ENCODE assay signal across 11 cellular contexts in genomic region chr5:150512368-150512747, GRCh38. TPM values are rescaled to one million over a fixed set of nuclear protein-coding genes. Genes with fewer than 3 reads are reported as not detected.
DNase-seq lines count a peak whose midpoint lies in the region; ATAC-seq and TF ChIP-seq lines count a peak whose summit lies in the region.
"Had no signal": no experiment of that assay in that cellular context is flagged by ENCODE, and none has a peak within 500 bp of the region (broad histone marks: within the 10 kb centered on the region; RNA-seq: fewer than 3 reads in every experiment).

No MANE protein-coding gene starts in this region.

- no peak overlapping the region for H3K9ac ChIP-seq in fibroblast of lung (ENCODE audit: insufficient read depth, low read length)
- H3K9ac ChIP-seq in neural cell (ENCODE audit: low read length) = peak overlapping the region; percentile 66
- H3K9ac ChIP-seq: neural progenitor cell had no signal

- no peak overlapping the region for H3K4me3 Mint-ChIP-seq in type B pancreatic cell
- H3K4me3 Mint-ChIP-seq: activated CD4-positive, alpha-beta T cell treated with anti-CD3 and anti-CD28 coated beads for 36 hours; neural progenitor cell had no signal

- TF ChIP-seq EP300 in neural cell (conservative IDR thresholded peaks at IDR 0.05; ENCODE audit: poor library complexity, severe bottlenecking) = no peak

- no peaks in the 10 kb centered on the region for H3K9me3 Mint-ChIP-seq in type B pancreatic cell
- H3K9me3 Mint-ChIP-seq: neural progenitor cell had no signal

- H2AFZ ChIP-seq in fibroblast of lung (ENCODE audit: low read length) = no peak overlapping the region
- no peak overlapping the region for H2AFZ ChIP-seq in neural cell (ENCODE audit: low read depth, low read length)
- H2AFZ ChIP-seq: neural progenitor cell had no signal

- ATAC-seq in GM21825 (IDR thresholded peaks at IDR 0.05; ENCODE audit: unreplicated experiment) = no peak
- no peak for ATAC-seq in GM19351 (IDR thresholded peaks at IDR 0.05; ENCODE audit: unreplicated experiment)
- ATAC-seq in activated CD4-positive, CD25-positive, alpha-beta regulatory T cell treated with anti-CD3 and anti-CD28 coated beads, Interleukin-2, amount 50 U/mL, for 24 hours = no peak
- ATAC-seq: activated CD4-positive, alpha-beta T cell treated with anti-CD3 and anti-CD28 coated beads for 36 hours had no signal

- intact Hi-C loops in ascending aorta (cut with DNase I) = no loop called here

- H3K36me3 ChIP-seq in ascending aorta (no peaks in the 10 kb centered on the region), fibroblast of lung (ENCODE audit: control insufficient read depth, insufficient read depth, low read length) (no peaks in the 10 kb centered on the region), neural cell (ENCODE audit: insufficient read depth, low read length) (no peaks in the 10 kb centered on the region)
- H3K36me3 ChIP-seq: neural progenitor cell had no signal

- H3K27ac Mint-ChIP-seq in type B pancreatic cell = peak overlapping the region; percentile 94
- H3K27ac Mint-ChIP-seq: activated CD4-positive, alpha-beta T cell treated with anti-CD3 and anti-CD28 coated beads for 36 hours; neural progenitor cell had no signal

- no peaks in the 10 kb centered on the region for H3K36me3 Mint-ChIP-seq in type B pancreatic cell
- H3K36me3 Mint-ChIP-seq: neural progenitor cell had no signal

- H3K9me2 ChIP-seq in neural cell (ENCODE audit: insufficient read depth, low read length) = no peaks in the 10 kb centered on the region

- H4K20me1 ChIP-seq in fibroblast of lung (ENCODE audit: control insufficient read depth, extremely low read depth, insufficient read depth, low read length) (no peaks in the 10 kb centered on the region), neural cell (ENCODE audit: insufficient read depth) (no peaks in the 10 kb centered on the region)

- H3K27me3 Mint-ChIP-seq in type B pancreatic cell = no peaks in the 10 kb centered on the region
- H3K27me3 Mint-ChIP-seq: activated CD4-positive, alpha-beta T cell treated with anti-CD3 and anti-CD28 coated beads for 36 hours had no signal

- H3K27ac ChIP-seq in ascending aorta (peak overlapping the region; percentile 55 to 91), fibroblast of lung (ENCODE audit: insufficient read depth, low read length) (peak overlapping the region; percentile 6), neural cell (ENCODE audit: low read length) (peak overlapping the region; percentile 95)
- H3K27ac ChIP-seq: neural progenitor cell had no signal

- H3K9me3 ChIP-seq in ascending aorta (no peaks in the 10 kb centered on the region), fibroblast of lung (ENCODE audit: control insufficient read depth, insufficient read depth, low read depth, low read length) (no peaks in the 10 kb centered on the region), neural cell (ENCODE audit: low read length) (no peaks in the 10 kb centered on the region)

- H3K79me2 ChIP-seq in fibroblast of lung (ENCODE audit: control insufficient read depth, insufficient read depth, low read length) (peaks cover 85% of the 10 kb centered on the region), neural cell (replicated peaks; ENCODE audit: insufficient read depth, low read length) (peaks cover 86% of the 10 kb centered on the region)

- no peak for TF ChIP-seq RAD21 in neural cell (conservative IDR thresholded peaks at IDR 0.05)

- H3K4me1 ChIP-seq in ascending aorta (peaks cover 23 to 83% of the 10 kb centered on the region in 2 donors), fibroblast of lung (ENCODE audit: control insufficient read depth, extremely low read depth, insufficient read depth, low read length) (peaks cover 66% of the 10 kb centered on the region)

- no peaks in the 10 kb centered on the region for H3F3A ChIP-seq in neural cell (ENCODE audit: insufficient read depth, low read length, poor library complexity, severe bottlenecking)

- H3K27me3 ChIP-seq in ascending aorta (no peaks in the 10 kb centered on the region), fibroblast of lung (ENCODE audit: control insufficient read depth, insufficient read depth, low read length) (no peaks in the 10 kb centered on the region), neural cell (ENCODE audit: insufficient read depth, low read depth, low read length) (no peaks in the 10 kb centered on the region)
- H3K27me3 ChIP-seq: neural progenitor cell had no signal

- H3K4me2 ChIP-seq in fibroblast of lung (ENCODE audit: extremely low read depth, insufficient read depth, low read length) = no peak overlapping the region
- H3K4me2 ChIP-seq in neural cell (ENCODE audit: low read length) = peak overlapping the region; percentile 26

- H3K4me1 Mint-ChIP-seq in type B pancreatic cell (ENCODE audit: unreplicated experiment) = peaks cover 64% of the 10 kb centered on the region
- H3K4me1 Mint-ChIP-seq: activated CD4-positive, alpha-beta T cell treated with anti-CD3 and anti-CD28 coated beads for 36 hours had no signal

- H3K4me3 ChIP-seq in ascending aorta (no peak overlapping the region), fibroblast of lung (replicated peaks in 1 of 4; ENCODE audit: control extremely low read depth in 1 of 4, insufficient read depth in 1 of 4, low read depth in 3 of 4, low read length in 4 of 4) (no peak overlapping the region), neural cell (ENCODE audit: low read length) (peak overlapping the region; percentile 53)
- H3K4me3 ChIP-seq: neural progenitor cell had no signal

- peak in 1 of 2 donors; percentile 82 for DNase-seq in ascending aorta (ENCODE audit: low spot score in 2 of 2)
- no peak for DNase-seq in fibroblast of lung (ENCODE audit: low read depth in 2 of 2)
- no peak for DNase-seq in type B pancreatic cell (ENCODE audit: extremely low spot score, unreplicated experiment)
- DNase-seq: activated CD4-positive, alpha-beta T cell treated with anti-CD3 and anti-CD28 coated beads for 36 hours; DND-41; NCI-H1436 treated with DMSO at 0.1 percent for 48 hours had no signal

- TF ChIP-seq CTCF in ascending aorta (IDR thresholded peaks at IDR 0.05) (no peak), fibroblast of lung (conservative IDR thresholded peaks at IDR 0.05 in 1 of 2, IDR thresholded peaks at IDR 0.05 in 1 of 2; ENCODE audit: low read depth in 1 of 2, low read length in 2 of 2) (no peak), neural cell (IDR thresholded peaks at IDR 0.05; ENCODE audit: poor library complexity, severe bottlenecking) (no peak), type B pancreatic cell (conservative IDR thresholded peaks at IDR 0.05) (no peak)

TF ChIP-seq in neural cell, 6 proteins besides CTCF, POLR2A, EP300 and RAD21:
- TF ChIP-seq POLR2AphosphoS5 (IDR thresholded peaks at IDR 0.05) = no peak
- no peak for TF ChIP-seq SMC3 (conservative IDR thresholded peaks at IDR 0.05; ENCODE audit: poor library complexity)
- TF ChIP-seq MXI1 (conservative IDR thresholded peaks at IDR 0.05; ENCODE audit: poor library complexity, severe bottlenecking) = no peak
- TF ChIP-seq EZH2 (IDR thresholded peaks at IDR 0.05; ENCODE audit: borderline replicate concordance, insufficient read depth, low read length, poor library complexity, severe bottlenecking) = no peak
- TF ChIP-seq TAF1 (IDR thresholded peaks at IDR 0.05; ENCODE audit: low read depth) = no peak
- no peak for TF ChIP-seq REST (IDR thresholded peaks at IDR 0.05; ENCODE audit: borderline replicate concordance)

RNA-seq across cellular contexts. Expression of gene NDST1, which starts 4.4 kb away (rescaled TPM):
- total RNA-seq in ascending aorta (71.5 TPM), fibroblast of lung (18.2 and 38.5 TPM in 2 replicates), type B pancreatic cell (ENCODE audit: low replicate concordance) (96.5 and 101 TPM in 2 replicates)
- polyA plus RNA-seq in fibroblast of lung (50.5 and 94.8 TPM in 2 replicates), neural cell (15.6 and 21.9 TPM in 2 replicates)
- 69.9 and 152 TPM in 2 replicates for polyA plus RNA-seq in fibroblast of lung (2012)
- polyA minus RNA-seq in fibroblast of lung (ENCODE audit: low replicate concordance) (218 and 448 TPM in 2 replicates), neural cell (48.7 and 50.9 TPM in 2 replicates)

Comparison
In these comparisons a context has a peak if more than half of its experiments do, and no peak if none do; other contexts are left out.
1. H3K27ac ChIP-seq: peak in every context shown above with its lines; median percentile 95 in neural cell; 73 in ascending aorta; 6 in fibroblast of lung.